In genomic region chr3:128549283-128550112, GRCh38 we compare ENCODE assay signal across 13 cellular contexts. TPM values are rescaled to one million over a fixed set of nuclear protein-coding genes. Genes with fewer than 3 reads are reported as not detected.
DNase-seq lines count a peak whose midpoint lies in the region; ATAC-seq and TF ChIP-seq lines count a peak whose summit lies in the region.
"Had no signal": no experiment of that assay in that cellular context is flagged by ENCODE, and none has a peak within 500 bp of the region (broad histone marks: within the 10 kb centered on the region; RNA-seq: fewer than 3 reads in every experiment).

No MANE protein-coding gene starts in this region.

- POLR2A ChIA-PET in HEK293T (lab: Yijun Ruan, JAX) = no interaction called here
- POLR2A ChIA-PET in activated CD8-positive, alpha-beta T cell treated with anti-CD3 and anti-CD28 coated beads, Interleukin-2, amount 10 ng/mL, durations not matched to agents 7 days and 5 days (lab: Charles Lee) = no interaction called here

- no peak overlapping the region for H2BK5ac ChIP-seq in H9 (ENCODE audit: insufficient read length, low read length)

- TF ChIP-seq CTCF in H9 (conservative IDR thresholded peaks at IDR 0.05) = no peak
- TF ChIP-seq CTCF in brain (conservative IDR thresholded peaks at IDR 0.05) = no peak
- TF ChIP-seq CTCF in hepatocyte (IDR thresholded peaks at IDR 0.05; ENCODE audit: poor library complexity) = no peak

- H3K4me2 ChIP-seq in H9 (ENCODE audit: insufficient read depth, insufficient read length, low read length) (no peak overlapping the region), hepatocyte (peak overlapping the region; percentile 16), skeletal muscle satellite cell (ENCODE audit: low read length) (peak overlapping the region; percentile 26)

- H3K27ac ChIP-seq in H9 (ENCODE audit: insufficient read length, low read depth, low read length) (no peak overlapping the region), hepatocyte (peak overlapping the region; percentile 88)
- H3K27ac ChIP-seq: tibial artery had no signal

- no peak overlapping the region for H3K9ac ChIP-seq in H9 (ENCODE audit: extremely low read depth, insufficient read length, low read length)
- peak overlapping the region; percentile 18 for H3K9ac ChIP-seq in skeletal muscle satellite cell (ENCODE audit: low read depth, low read length)

- no peak overlapping the region for H2BK20ac ChIP-seq in H9 (ENCODE audit: low read depth, low read length, poor library complexity, severe bottlenecking)

- H4K20me1 ChIP-seq in H9 (ENCODE audit: control insufficient read depth, insufficient read depth, insufficient read length) (no peaks in the 10 kb centered on the region), hepatocyte (ENCODE audit: insufficient read depth, poor library complexity, severe bottlenecking) (no peaks in the 10 kb centered on the region)

- no CpG with 5 or more reads among the region's 20 CpGs for WGBS in H9 (ENCODE audit: extremely low coverage, insufficient read length, low lambda C conversion rate)
- WGBS in hepatocyte (ENCODE audit: low lambda C conversion rate, missing lambda C conversion rate) = 64% methylated on average over 14 of the region's 20 CpGs

- H3T11ph ChIP-seq in H9 (ENCODE audit: low read length) = no peak overlapping the region

- no peak overlapping the region for H3K14ac ChIP-seq in H9 (ENCODE audit: insufficient read depth, low read length)

- no peaks in the 10 kb centered on the region for H3K9me2 ChIP-seq in hepatocyte (replicated peaks; ENCODE audit: insufficient read depth)

- no peak overlapping the region for H4K8ac ChIP-seq in H9 (replicated peaks; ENCODE audit: insufficient read length, low read depth, low read length)

- H3K27ac Mint-ChIP-seq in H9 = peak overlapping the region in 2 of 3 experiments; percentile 50 to 67; a peak in 3 of 7 replicates
- H3K27ac Mint-ChIP-seq in brain = peak overlapping the region in 3 of 5 experiments; percentile 28 to 90 (median 81)
- no peak overlapping the region for H3K27ac Mint-ChIP-seq in activated CD8-positive, alpha-beta T cell treated with anti-CD3 and anti-CD28 coated beads, Interleukin-2, amount 10 ng/mL, durations not matched to agents 7 days and 5 days
- H3K27ac Mint-ChIP-seq: effector memory CD8-positive, alpha-beta T cell had no signal

- no peak overlapping the region for H4K91ac ChIP-seq in H9 (ENCODE audit: insufficient read length, low read depth, low read length)

- DNase-seq in H9 (no peak), hepatocyte (ENCODE audit: low spot score) (peak; percentile 79), HEK293T (ENCODE audit: extremely low spot score) (no peak), activated gamma-delta T cell (lab: John Stamatoyannopoulos, UW) (no peak)
- DNase-seq in activated CD8-positive, alpha-beta T cell treated with anti-CD3 and anti-CD28 coated beads, Interleukin-2, amount 10 ng/mL, durations not matched to agents 7 days and 5 days = no peak
- no peak for DNase-seq in activated naive CD4-positive, alpha-beta T cell treated with Interleukin-2 at 50 U/mL for 16 hours
- DNase-seq: activated CD4-positive, alpha-beta T cell treated with anti-CD3 and anti-CD28 coated beads for 48 hours; effector memory CD8-positive, alpha-beta T cell; NCI-H2081 treated with DMSO at 0.1 percent for 48 hours; occipital lobe had no signal

- no peak overlapping the region for H2BK120ac ChIP-seq in H9 (ENCODE audit: low read depth, low read length, poor library complexity, severe bottlenecking)

- no peak for ATAC-seq in activated CD8-positive, alpha-beta T cell treated with anti-CD3 and anti-CD28 coated beads, Interleukin-2, amount 10 ng/mL, durations not matched to agents 7 days and 5 days
- ATAC-seq: effector memory CD8-positive, alpha-beta T cell had no signal

- H2AK5ac ChIP-seq in H9 (ENCODE audit: insufficient read length, low read length) = no peak overlapping the region

- no peaks in the 10 kb centered on the region for H3K79me1 ChIP-seq in H9 (ENCODE audit: insufficient read depth, low read depth, low read length, poor library complexity, severe bottlenecking)

- no peaks in the 10 kb centered on the region for H3K4me1 ChIP-seq in H9 (ENCODE audit: insufficient read depth, low read length)
- peaks cover 9% of the 10 kb centered on the region for H3K4me1 ChIP-seq in hepatocyte (ENCODE audit: insufficient read depth)
- H3K4me1 ChIP-seq in skeletal muscle satellite cell (ENCODE audit: control insufficient read depth, insufficient read depth, low read length) = peaks cover 31% of the 10 kb centered on the region

- H3K27me3 ChIP-seq in H9 (ENCODE audit: insufficient read depth, low read length) = no peaks in the 10 kb centered on the region; the same call in 1 of the 2 replicates
- H3K27me3 ChIP-seq in hepatocyte = peaks cover 5% of the 10 kb centered on the region
- peaks cover 28% of the 10 kb centered on the region for H3K27me3 ChIP-seq in skeletal muscle satellite cell (ENCODE audit: control insufficient read depth, insufficient read depth, low read length)

- H3K4me1 Mint-ChIP-seq in H9 = peaks cover 15% of the 10 kb centered on the region in 2 experiments
- peaks cover 25% of the 10 kb centered on the region for H3K4me1 Mint-ChIP-seq in brain
- H3K4me1 Mint-ChIP-seq in activated CD8-positive, alpha-beta T cell treated with anti-CD3 and anti-CD28 coated beads, Interleukin-2, amount 10 ng/mL, durations not matched to agents 7 days and 5 days (ENCODE audit: low read depth) = no peaks in the 10 kb centered on the region

- H3K9me3 Mint-ChIP-seq in H9 = no peaks in the 10 kb centered on the region
- H3K9me3 Mint-ChIP-seq in brain = peaks cover 0 to 10% (median 0%) of the 10 kb centered on the region in 5 experiments
- H3K9me3 Mint-ChIP-seq in activated CD8-positive, alpha-beta T cell treated with anti-CD3 and anti-CD28 coated beads, Interleukin-2, amount 10 ng/mL, durations not matched to agents 7 days and 5 days (ENCODE audit: insufficient read depth) = no peaks in the 10 kb centered on the region
- H3K9me3 Mint-ChIP-seq: effector memory CD8-positive, alpha-beta T cell had no signal

- H3K18ac ChIP-seq in H9 (ENCODE audit: insufficient read length, low read depth, low read length) = no peak overlapping the region

- H3K36me3 ChIP-seq in hepatocyte (replicated peaks; ENCODE audit: insufficient read depth, low read depth) = no peaks in the 10 kb centered on the region
- H3K36me3 ChIP-seq in skeletal muscle satellite cell (ENCODE audit: insufficient read depth, low read length) = no peaks in the 10 kb centered on the region
- H3K36me3 ChIP-seq: tibial artery had no signal

- no peaks in the 10 kb centered on the region for H3K23me2 ChIP-seq in H9 (ENCODE audit: insufficient read length, low read depth, low read length, poor library complexity, severe bottlenecking)

- H3K4me3 ChIP-seq in hepatocyte = no peak overlapping the region
- H3K4me3 ChIP-seq in skeletal muscle satellite cell (ENCODE audit: low read length) = no peak overlapping the region

- CTCF ChIA-PET in HEK293T (lab: Yijun Ruan, JAX) = no interaction called here
- CTCF ChIA-PET in activated CD8-positive, alpha-beta T cell treated with anti-CD3 and anti-CD28 coated beads, Interleukin-2, amount 10 ng/mL, durations not matched to agents 7 days and 5 days (lab: Charles Lee) = no interaction called here

- H2BK12ac ChIP-seq in H9 (ENCODE audit: insufficient read length, low read depth, low read length) = no peak overlapping the region

- H2AFZ ChIP-seq in H9 (ENCODE audit: low read length) (no peak overlapping the region), hepatocyte (peak overlapping the region; percentile 3)

- H3K9me3 ChIP-seq in H9 (ENCODE audit: control insufficient read depth, low read depth, low read length) (no peaks in the 10 kb centered on the region), hepatocyte (ENCODE audit: low read depth) (no peaks in the 10 kb centered on the region), skeletal muscle satellite cell (replicated peaks; ENCODE audit: low read length) (no peaks in the 10 kb centered on the region)
- H3K9me3 ChIP-seq: tibial artery had no signal

- no peak overlapping the region for H4K5ac ChIP-seq in H9 (ENCODE audit: insufficient read length, low read depth, low read length)

- no peaks in the 10 kb centered on the region; a peak in 1 of 7 replicates for H3K36me3 Mint-ChIP-seq in H9 (ENCODE audit: insufficient read depth in 1 of 3, low read depth in 3 of 3)
- H3K36me3 Mint-ChIP-seq in brain = no peaks in the 10 kb centered on the region
- H3K36me3 Mint-ChIP-seq in activated CD8-positive, alpha-beta T cell treated with anti-CD3 and anti-CD28 coated beads, Interleukin-2, amount 10 ng/mL, durations not matched to agents 7 days and 5 days (ENCODE audit: low read depth) = no peaks in the 10 kb centered on the region

- H3K27me3 Mint-ChIP-seq in H9 (ENCODE audit: low read depth) (peaks cover 20% of the 10 kb centered on the region), brain (peaks cover 17% of the 10 kb centered on the region)
- H3K27me3 Mint-ChIP-seq in activated CD8-positive, alpha-beta T cell treated with anti-CD3 and anti-CD28 coated beads, Interleukin-2, amount 10 ng/mL, durations not matched to agents 7 days and 5 days (ENCODE audit: low read depth) = peaks cover 20% of the 10 kb centered on the region

- H2BK15ac ChIP-seq in H9 (ENCODE audit: low read depth, low read length) = no peak overlapping the region

- H3K4ac ChIP-seq in H9 (ENCODE audit: low read depth, low read length) = no peak overlapping the region

- H3K23ac ChIP-seq in H9 (ENCODE audit: insufficient read length, low read depth, low read length) = no peak overlapping the region

- H3K79me2 ChIP-seq in H9 (ENCODE audit: insufficient read depth, low read length) (no peaks in the 10 kb centered on the region), hepatocyte (no peaks in the 10 kb centered on the region)

- H3K4me3 Mint-ChIP-seq in H9 = no peak overlapping the region
- peak overlapping the region in 1 of 5 experiments; percentile 39 for H3K4me3 Mint-ChIP-seq in brain
- H3K4me3 Mint-ChIP-seq in activated CD8-positive, alpha-beta T cell treated with anti-CD3 and anti-CD28 coated beads, Interleukin-2, amount 10 ng/mL, durations not matched to agents 7 days and 5 days = no peak overlapping the region
- H3K4me3 Mint-ChIP-seq: effector memory CD8-positive, alpha-beta T cell had no signal

- no peak overlapping the region for H3K56ac ChIP-seq in H9 (ENCODE audit: insufficient read length, low read depth, low read length)

TF ChIP-seq in HEK293T, 16 proteins besides CTCF, POLR2A, EP300 and RAD21 (continues in another document):
- TF ChIP-seq FOXA1 (IDR thresholded peaks at IDR 0.05) (no peak), TARDBP (IDR thresholded peaks at IDR 0.05) (no peak), CTBP1 (IDR thresholded peaks at IDR 0.05; ENCODE audit: borderline replicate concordance) (no peak), HDGF (IDR thresholded peaks at IDR 0.05; ENCODE audit: borderline replicate concordance) (no peak), ZNF384 (IDR thresholded peaks at IDR 0.05) (no peak), SUZ12 (IDR thresholded peaks at IDR 0.05) (no peak), FOXM1 (IDR thresholded peaks at IDR 0.05; ENCODE audit: borderline replicate concordance) (no peak)

RNA-seq across cellular contexts. Expression of gene GATA2, which starts 56.5 kb away (rescaled TPM):
- 1.9 and 2.7 TPM in 2 replicates for total RNA-seq in H9 (2021)
- polyA plus RNA-seq in brain (ENCODE audit: insufficient read depth, low read depth, low replicate concordance) = 3.7 TPM
- 0.88 and 2.6 TPM in 2 replicates for total RNA-seq in hepatocyte
- polyA plus RNA-seq in hepatocyte = 2.4 and 3.5 TPM in 2 replicates
- total RNA-seq in skeletal muscle satellite cell (2012; rRNA removed) = 0.87 and 3.3 TPM in 2 replicates
- not detected for total RNA-seq in activated CD8-positive, alpha-beta T cell treated with anti-CD3 and anti-CD28 coated beads, Interleukin-2, amount 10 ng/mL, durations not matched to agents 7 days and 5 days
